8 cellular contexts compared by ENCODE assay signal in genomic region chrX:73562986-73563739, GRCh38. TPM values are rescaled to one million over a fixed set of nuclear protein-coding genes. Genes with fewer than 3 reads are reported as not detected.
DNase-seq lines count a peak whose midpoint lies in the region; ATAC-seq, FAIRE-seq and TF ChIP-seq lines count a peak whose summit lies in the region.

Gene CHIC1 (plus strand): TSS chrX:73563197. CDS start chrX:73563285, 88 bp downstream.

- H3K4me2 ChIP-seq in A549, result peak within 1 kb of the TSS; percentile 69

- H3K27ac Mint-ChIP-seq in activated CD4-positive, alpha-beta memory T cell treated with anti-CD3 and anti-CD28 coated beads for 36 hours, result peak within 1 kb of the TSS; percentile 94

- FAIRE-seq in A549 (lab: Jason Lieb, UNC), result no peak

- TF ChIP-seq RAD21 in A549 (conservative IDR thresholded peaks at IDR 0.05 in 1 of 2, IDR thresholded peaks at IDR 0.05 in 1 of 2), result no peak

- DNase-seq in A549 (ENCODE audit: low read depth in 1 of 2, low spot score in 1 of 2), result peak; percentile 59 to 85
- DNase-seq in NCI-H446 (lab: John Stamatoyannopoulos, UW), result peak; percentile 51 to 70
- DNase-seq in activated CD4-positive, alpha-beta memory T cell treated with anti-CD3 and anti-CD28 coated beads for 36 hours, result peak; percentile 78
- DNase-seq in dorsolateral prefrontal cortex, result peak; percentile 46 to 71 (median 61)
- peak; percentile 68 for DNase-seq in lower lobe of right lung
- DNase-seq in stimulated activated CD4-positive, alpha-beta T cell treated with anti-CD3 and anti-CD28 coated beads, Interleukin-4, amount 100 ng/mL, for 48 hours (ENCODE audit: low read depth in 2 of 2), result peak; percentile 37 to 60

- POLR2A ChIA-PET in A549 (lab: Yijun Ruan, JAX), result no interaction called here
- POLR2A ChIA-PET in activated CD4-positive, alpha-beta memory T cell treated with anti-CD3 and anti-CD28 coated beads for 36 hours (lab: Charles Lee), result no interaction called here

- TF ChIP-seq CTCF in A549 (IDR thresholded peaks at IDR 0.05) (no peak), dorsolateral prefrontal cortex (IDR thresholded peaks at IDR 0.05 in 54 of 56, conservative IDR thresholded peaks at IDR 0.05 in 2 of 56; ENCODE audit: low read depth in 1 of 56, partially characterized antibody in 56 of 56) (no peak), lower lobe of right lung (IDR thresholded peaks at IDR 0.05) (no peak)

- H3K9me3 Mint-ChIP-seq in activated CD4-positive, alpha-beta memory T cell treated with anti-CD3 and anti-CD28 coated beads for 36 hours, result no peaks in the 10 kb centered on the region

- intact Hi-C loops in activated CD4-positive, alpha-beta memory T cell treated with anti-CD3 and anti-CD28 coated beads for 36 hours (cut with micrococcal nuclease), result loop anchor here (1.0 to 2.0 kb wide), 2 partner anchors 381 to 730 kb away; no protein-coding TSS in a partner anchor
- intact Hi-C loops in dorsolateral prefrontal cortex (cut with DNase I) (no loop called here), lower lobe of right lung (cut with DNase I) (no loop called here)

- H3K27ac ChIP-seq in A549 (peak within 1 kb of the TSS; percentile 79 to 95), dorsolateral prefrontal cortex (peak within 1 kb of the TSS; percentile 10 to 93 (median 85)), lower lobe of right lung (peak within 1 kb of the TSS; percentile 68)

- H3K36me3 ChIP-seq in lower lobe of right lung, result no peaks in the 10 kb centered on the region

- ATAC-seq in A549 (peak; percentile 91 to 93), GM18867 (IDR thresholded peaks at IDR 0.05; ENCODE audit: unreplicated experiment) (peak; percentile 69), HG03103 (IDR thresholded peaks at IDR 0.05; ENCODE audit: low read depth, unreplicated experiment) (peak; percentile 53), lower lobe of right lung (peak; percentile 85 to 88)

- 0 out of 3 replicates have a peak, but pooled peaks cover 3% of the 10 kb centered on the region for H3K4me1 ChIP-seq in A549
- H3K4me1 ChIP-seq in lower lobe of right lung, result peaks cover 3% of the 10 kb centered on the region

- H3K4me1 Mint-ChIP-seq in activated CD4-positive, alpha-beta memory T cell treated with anti-CD3 and anti-CD28 coated beads for 36 hours (ENCODE audit: low read depth), result peaks cover 15% of the 10 kb centered on the region

- CTCF ChIA-PET in A549 (lab: Yijun Ruan, JAX), result no interaction called here
- CTCF ChIA-PET in activated CD4-positive, alpha-beta memory T cell treated with anti-CD3 and anti-CD28 coated beads for 36 hours (lab: Charles Lee), result no interaction called here

- H3K27me3 Mint-ChIP-seq in activated CD4-positive, alpha-beta memory T cell treated with anti-CD3 and anti-CD28 coated beads for 36 hours, result no peaks in the 10 kb centered on the region

- 1% methylated on average over 36 of the region's 51 CpGs for WGBS in A549 (ENCODE audit: missing lambda C conversion rate)

- peak within 1 kb of the TSS; percentile 90 for H3K4me3 Mint-ChIP-seq in activated CD4-positive, alpha-beta memory T cell treated with anti-CD3 and anti-CD28 coated beads for 36 hours

- TF ChIP-seq POLR2A in A549 (IDR thresholded peaks at IDR 0.05; ENCODE audit: low read length), result peak; percentile 67

- H3K9me3 ChIP-seq in A549, result no peaks in the 10 kb centered on the region
- no peaks in the 10 kb centered on the region for H3K9me3 ChIP-seq in lower lobe of right lung

- H3K36me3 Mint-ChIP-seq in activated CD4-positive, alpha-beta memory T cell treated with anti-CD3 and anti-CD28 coated beads for 36 hours, result peaks cover 3% of the 10 kb centered on the region

- no peak for TF ChIP-seq EP300 in A549 (IDR thresholded peaks at IDR 0.05)

- peaks cover 0 to 35% (median 3%) of the 10 kb centered on the region in 45 donors for H3K27me3 ChIP-seq in dorsolateral prefrontal cortex
- no peaks in the 10 kb centered on the region for H3K27me3 ChIP-seq in lower lobe of right lung (ENCODE audit: low read depth)

- H3K4me3 ChIP-seq in A549, result peak within 1 kb of the TSS; percentile 61
- peak within 1 kb of the TSS; percentile 45 to 79 (median 63) for H3K4me3 ChIP-seq in dorsolateral prefrontal cortex
- peak within 1 kb of the TSS; percentile 59 for H3K4me3 ChIP-seq in lower lobe of right lung

TF ChIP-seq in A549, 52 proteins besides CTCF, POLR2A, EP300 and RAD21:
- TF ChIP-seq BHLHE40 (IDR thresholded peaks at IDR 0.05; ENCODE audit: low read depth, low read length) (no peak), HDAC2 (IDR thresholded peaks at IDR 0.05) (0 out of 2 replicates have a peak, but pooled peaks have one; percentile 18), KDM5A (IDR thresholded peaks at IDR 0.05) (peak; percentile 82), RARB (CRISPR knock-in tag; IDR thresholded peaks at IDR 0.05) (no peak), USF2 (IDR thresholded peaks at IDR 0.05) (peak; percentile 88), GATA3 (IDR thresholded peaks at IDR 0.05; ENCODE audit: borderline replicate concordance) (no peak), NR3C1 (IDR thresholded peaks at IDR 0.05) (no peak), ESRRA (IDR thresholded peaks at IDR 0.05; ENCODE audit: borderline replicate concordance, low read length) (no peak), CBX2 (IDR thresholded peaks at IDR 0.05; ENCODE audit: borderline replicate concordance, low read depth) (no peak), MAX (IDR thresholded peaks at IDR 0.05) (peak; percentile 80), PHF8 (IDR thresholded peaks at IDR 0.05; ENCODE audit: borderline replicate concordance, low read depth) (peak; percentile 69), RCOR1 (IDR thresholded peaks at IDR 0.05; ENCODE audit: low read depth, low read length) (no peak), ATOH8 (CRISPR knock-in tag; IDR thresholded peaks at IDR 0.05; ENCODE audit: low read depth) (0 out of 2 replicates have a peak, but pooled peaks have one; percentile 16), JUNB (IDR thresholded peaks at IDR 0.05) (no peak), HOXB5 (CRISPR knock-in tag; IDR thresholded peaks at IDR 0.05) (no peak), E2F6 (IDR thresholded peaks at IDR 0.05; ENCODE audit: borderline replicate concordance, low read depth) (peak; percentile 57; the same call in 1 of the 2 replicates), HOXB13 (CRISPR knock-in tag; IDR thresholded peaks at IDR 0.05; ENCODE audit: low read depth) (no peak)
TF ChIP-seq in A549: peak in this region for 7.

RNA-seq across cellular contexts. Expression of gene CHIC1, which starts in this region (rescaled TPM):
- 12.5 and 13.7 TPM in 2 replicates for polyA plus RNA-seq in A549 (2011; rRNA removed)
- 2.3 and 3.0 TPM in 2 replicates for polyA plus RNA-seq in A549 (2012; cell fraction: cytosol; rRNA removed)
- 1.2 and 2.3 TPM in 2 replicates for polyA plus RNA-seq in A549 (2012; cell fraction: nucleus; rRNA removed)
- 7.4 to 9.8 TPM (median 7.8 TPM) in 3 replicates for polyA plus RNA-seq in A549 (2017; fragmentation: RNase III; extraction: RNeasy Plus Mini Kit Qiagen cat#74134 plus additional on column Dnase treatment)
- polyA minus RNA-seq in A549 (2011; rRNA and poly(A)+ RNA removed), result 8.5 and 8.8 TPM in 2 replicates
- 1 to 10 TPM; 3.6 to 3.8 TPM for total RNA-seq in activated CD4-positive, alpha-beta memory T cell treated with anti-CD3 and anti-CD28 coated beads for 36 hours
- 10 to 100 TPM; 17.3 to 59.7 (median 39.6) TPM for total RNA-seq in dorsolateral prefrontal cortex
- total RNA-seq in lower lobe of right lung, result 6.5 TPM

Comparison
In these comparisons a context has a peak if more than half of its experiments do, and no peak if none do; other contexts are left out.
1. Peak in every context shown above with its lines: DNase-seq, ATAC-seq, H3K4me3 ChIP-seq and H3K27ac ChIP-seq.